ENCODE assay signal across 16 cellular contexts in genomic region chr2:63425606-63426005, GRCh38.
A peak's percentile ranks its signal among the peaks of the same experiment; 100 is the strongest.
DNase-seq lines count a peak whose midpoint lies in the region; ATAC-seq and TF ChIP-seq lines count a peak whose summit lies in the region.
"Had no signal": no experiment of that assay in that cellular context is flagged by ENCODE, and none has a peak within 500 bp of the region (broad histone marks: within the 10 kb centered on the region; RNA-seq: fewer than 3 reads in every experiment).

No MANE protein-coding gene starts in this region.

- no peaks in the 10 kb centered on the region for H3K36me3 Mint-ChIP-seq in T-helper 2 cell treated with Interferon-gamma antibody and Interleukin-4, amounts not matched to agents 5 μg/mL and 100 μg/mL, for 36 hours (ENCODE audit: low read depth)

- no peak for TF ChIP-seq POLR2A in esophagus muscularis mucosa (IDR thresholded peaks at IDR 0.05; ENCODE audit: low read depth)

- TF ChIP-seq CTCF in choroid plexus epithelial cell (conservative IDR thresholded peaks at IDR 0.05; ENCODE audit: low read depth, low read length) = no peak
- TF ChIP-seq CTCF in esophagus muscularis mucosa (IDR thresholded peaks at IDR 0.05) = no peak
- no peak for TF ChIP-seq CTCF in foreskin keratinocyte (conservative IDR thresholded peaks at IDR 0.05)

- no peak for ATAC-seq in foreskin keratinocyte

- H3K27me3 Mint-ChIP-seq in T-helper 2 cell treated with Interferon-gamma antibody and Interleukin-4, amounts not matched to agents 5 μg/mL and 100 μg/mL, for 36 hours (ENCODE audit: low read depth) = no peaks in the 10 kb centered on the region
- H3K27me3 Mint-ChIP-seq: CD4-positive, alpha-beta T cell had no signal

- no peaks in the 10 kb centered on the region for H3K27me3 ChIP-seq in GM23248 (replicated peaks; ENCODE audit: insufficient read depth)
- no peaks in the 10 kb centered on the region for H3K27me3 ChIP-seq in esophagus muscularis mucosa
- no peaks in the 10 kb centered on the region for H3K27me3 ChIP-seq in foreskin keratinocyte
- H3K27me3 ChIP-seq: Peyer's patch, SJSA1 had no signal

- no peak overlapping the region for H3K4me3 Mint-ChIP-seq in T-helper 2 cell treated with Interferon-gamma antibody and Interleukin-4, amounts not matched to agents 5 μg/mL and 100 μg/mL, for 36 hours
- H3K4me3 Mint-ChIP-seq: CD4-positive, alpha-beta T cell had no signal

- H4K20me1 ChIP-seq in GM23248 (ENCODE audit: insufficient read depth) = no peaks in the 10 kb centered on the region

- no peak overlapping the region for H3K4me2 ChIP-seq in GM23248 (ENCODE audit: unreplicated experiment)

- no peaks in the 10 kb centered on the region for H3K9me2 ChIP-seq in GM23248 (ENCODE audit: insufficient read depth)

- H3K36me3 ChIP-seq in GM23248 (ENCODE audit: low read depth) (no peaks in the 10 kb centered on the region), esophagus muscularis mucosa (peaks cover 0 to 8% (median 0%) of the 10 kb centered on the region in 4 donors)
- H3K36me3 ChIP-seq: Peyer's patch, SJSA1 had no signal

- no peak for TF ChIP-seq EP300 in esophagus muscularis mucosa (IDR thresholded peaks at IDR 0.05)

- DNase-seq in GM23248 = peak; percentile 39
- DNase-seq in choroid plexus epithelial cell (ENCODE audit: low read depth) = peak; percentile 51
- DNase-seq in hepatic stellate cell (ENCODE audit: low spot score) = peak; percentile 9
- DNase-seq in esophagus muscularis mucosa (ENCODE audit: extremely low spot score) = no peak
- DNase-seq in T-helper 2 cell treated with Interferon-gamma antibody and Interleukin-4, amounts not matched to agents 5 μg/mL and 100 μg/mL, for 36 hours (ENCODE audit: low spot score) = no peak
- no peak for DNase-seq in foreskin keratinocyte
- no peak for DNase-seq in effector CD4-positive, alpha-beta T cell
- DNase-seq: CD4-positive, alpha-beta T cell; DMS153; GDM1; NCI-H2081 treated with DMSO at 0.1 percent for 48 hours; NCI-H446 treated with DMSO at 0.1 percent for 48 hours; NK-92 treated with Interleukin-12 subunit alpha and Interleukin-12 subunit beta, amount 100 ng/mL, for 24 hours; Peyer's patch had no signal

- H3K9me3 ChIP-seq in GM23248 (ENCODE audit: low read depth) (no peaks in the 10 kb centered on the region), esophagus muscularis mucosa (no peaks in the 10 kb centered on the region)
- H3K9me3 ChIP-seq: Peyer's patch, SJSA1 had no signal

- intact Hi-C loops in esophagus muscularis mucosa (cut with DNase I) = no loop called here

- H3K4me1 ChIP-seq in GM23248 (ENCODE audit: insufficient read depth) (no peaks in the 10 kb centered on the region), esophagus muscularis mucosa (no peaks in the 10 kb centered on the region), foreskin keratinocyte (no peaks in the 10 kb centered on the region)
- H3K4me1 ChIP-seq: Peyer's patch, SJSA1 had no signal

- H3K79me2 ChIP-seq in GM23248 (ENCODE audit: insufficient read depth) = no peaks in the 10 kb centered on the region

- in situ Hi-C loops in GM23248 (cut with MboI) = no loop called here

- no peaks in the 10 kb centered on the region for H3K9me3 Mint-ChIP-seq in T-helper 2 cell treated with Interferon-gamma antibody and Interleukin-4, amounts not matched to agents 5 μg/mL and 100 μg/mL, for 36 hours

- H3K27ac ChIP-seq in GM23248 (no peak overlapping the region), esophagus muscularis mucosa (replicated peaks in 1 of 4) (no peak overlapping the region), foreskin keratinocyte (no peak overlapping the region)
- H3K27ac ChIP-seq: Peyer's patch, SJSA1 had no signal

- no peaks in the 10 kb centered on the region for H3F3A ChIP-seq in GM23248 (ENCODE audit: insufficient read depth)

- H3K9ac ChIP-seq in GM23248 = no peak overlapping the region

- H3K4me3 ChIP-seq in GM23248 = no peak overlapping the region
- H3K4me3 ChIP-seq in choroid plexus epithelial cell (ENCODE audit: low read depth, low read length) = no peak overlapping the region
- no peak overlapping the region for H3K4me3 ChIP-seq in esophagus muscularis mucosa
- H3K4me3 ChIP-seq: GM12878, Peyer's patch, SJSA1 had no signal

- no peak overlapping the region for H2AFZ ChIP-seq in GM23248

- H3K4me1 Mint-ChIP-seq in T-helper 2 cell treated with Interferon-gamma antibody and Interleukin-4, amounts not matched to agents 5 μg/mL and 100 μg/mL, for 36 hours (ENCODE audit: low read depth) = peaks cover 3% of the 10 kb centered on the region

- no peak overlapping the region for H3K27ac Mint-ChIP-seq in T-helper 2 cell treated with Interferon-gamma antibody and Interleukin-4, amounts not matched to agents 5 μg/mL and 100 μg/mL, for 36 hours
- H3K27ac Mint-ChIP-seq: CD4-positive, alpha-beta T cell had no signal

Comparison
In these comparisons a context has a peak if more than half of its experiments do, and no peak if none do; other contexts are left out.
1. DNase-seq: peak in GM23248 (single experiment), choroid plexus epithelial cell (single experiment) and hepatic stellate cell (single experiment); none in esophagus muscularis mucosa (single experiment), T-helper 2 cell treated with Interferon-gamma antibody and Interleukin-4, amounts not matched to agents 5 μg/mL and 100 μg/mL, for 36 hours (single experiment), foreskin keratinocyte (0 of 2) and effector CD4-positive, alpha-beta T cell (single experiment).